In genomic region chr7:102627271-102627904, GRCh38 we compare ENCODE assay signal across 8 cellular contexts. TPM values are rescaled to one million over a fixed set of nuclear protein-coding genes. Genes with fewer than 3 reads are reported as not detected.
"Had no signal": no experiment of that assay in that cellular context is flagged by ENCODE, and none has a peak within 500 bp of the region (broad histone marks: within the 10 kb centered on the region; RNA-seq: fewer than 3 reads in every experiment).

No MANE protein-coding gene starts in this region.

RNA-seq across cellular contexts. Expression of gene SPDYE2B, which starts 22.7 kb away (rescaled TPM):
- total RNA-seq: activated B cell treated with CpG ODN at 0.5 μM for 24 hours; activated CD4-positive, alpha-beta memory T cell treated with anti-CD3 and anti-CD28 coated beads for 36 hours; activated naive CD4-positive, alpha-beta T cell treated with anti-CD3 and anti-CD28 coated beads, Interleukin-2, amount 50 U/mL, for 72 hours; activated T-cell treated with anti-CD3 and anti-CD28 coated beads, Interleukin-2, amount 50 U/mL, for 4 hours; activated T-helper 1 cell treated with anti-CD3 and anti-CD28 coated beads, Interleukin-12 subunit alpha, Interleukin-12 subunit beta, Interleukin-2, Interleukin-4 antibody, amounts not matched to agents 30 ng/mL and 10 ng/mL and 1 ng/mL, durations not matched to agents 14 hours and 24 hours and 36 hours; adrenal gland; Peyer's patch had no signal
- polyA plus RNA-seq: adrenal gland, IgD-negative memory B cell had no signal
